In the genomic region with DNA sequence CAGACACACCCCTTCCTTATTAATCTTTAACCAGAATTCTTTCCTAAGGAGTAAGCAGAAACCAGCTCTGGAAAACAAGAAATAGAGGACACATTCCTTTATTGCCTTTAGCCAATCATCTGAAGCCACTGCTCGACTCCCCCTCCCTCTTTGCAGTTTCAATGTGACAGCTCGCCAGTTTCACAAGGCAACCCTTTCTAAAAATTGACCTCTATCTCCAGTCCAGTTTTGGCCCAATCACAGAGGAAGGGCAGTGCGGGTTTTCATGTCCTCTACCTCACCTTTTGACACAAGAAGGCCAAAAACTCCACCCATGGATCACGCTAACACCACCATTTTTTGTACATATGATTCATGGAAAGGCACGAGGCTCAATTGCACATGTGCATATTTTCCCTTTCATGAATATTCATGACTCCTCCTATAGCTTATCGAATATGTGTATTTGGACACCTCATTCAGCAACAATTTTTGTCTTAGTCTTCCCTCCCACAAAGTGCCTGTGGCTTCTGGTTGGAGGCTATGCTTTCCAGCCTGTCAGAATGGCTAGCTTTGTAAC, we compare ENCODE assay signal across 9 cellular contexts. TPM values are rescaled to one million over a fixed set of nuclear protein-coding genes. Genes with fewer than 3 reads are reported as not detected.
A peak's percentile ranks its signal among the peaks of the same experiment; 100 is the strongest.
DNase-seq lines count a peak whose midpoint lies in the region; ATAC-seq, FAIRE-seq and TF ChIP-seq lines count a peak whose summit lies in the region.
"Had no signal": no experiment of that assay in that cellular context is flagged by ENCODE, and none has a peak within 500 bp of the region (broad histone marks: within the 10 kb centered on the region; RNA-seq: fewer than 3 reads in every experiment).

No MANE protein-coding gene starts in this region.

- no peak for FAIRE-seq in frontal cortex (lab: Jason Lieb, UNC)

- H3K36me3 ChIP-seq in sigmoid colon (no peaks in the 10 kb centered on the region), WERI-Rb-1 (no peaks in the 10 kb centered on the region)

- intact Hi-C loops in sigmoid colon (cut with DNase I) = no loop called here

- DNase-seq in RPMI7951 (ENCODE audit: low read depth) (peak; percentile 88), foreskin fibroblast (peak; percentile 99), sigmoid colon (no peak), WERI-Rb-1 (no peak), GM19238 (ENCODE audit: insufficient read length, low spot score) (no peak), frontal cortex (ENCODE audit: low spot score in 2 of 2) (no peak), NCI-H2196 (lab: John Stamatoyannopoulos, UW; ENCODE audit: unreplicated experiment) (no peak)

- peak; percentile 29 for ATAC-seq in GM21447 (IDR thresholded peaks at IDR 0.05; ENCODE audit: unreplicated experiment)

- no peaks in the 10 kb centered on the region for H3K27me3 ChIP-seq in sigmoid colon
- H3K27me3 ChIP-seq in WERI-Rb-1 (ENCODE audit: insufficient read depth, low read depth, severe bottlenecking) = no peaks in the 10 kb centered on the region

- TF ChIP-seq CTCF in foreskin fibroblast (IDR thresholded peaks at IDR 0.05; ENCODE audit: low read depth, low read length) (no peak), sigmoid colon (IDR thresholded peaks at IDR 0.05) (no peak), WERI-Rb-1 (IDR thresholded peaks at IDR 0.05; ENCODE audit: low read depth, low read length) (no peak)

- peaks cover 0 to 27% (median 26%) of the 10 kb centered on the region in 4 donors for H3K4me1 ChIP-seq in sigmoid colon

- 18 to 51% methylated on average over 6 of the region's 6 CpGs for WGBS in sigmoid colon, 2 donors

- no peaks in the 10 kb centered on the region for H3K9me3 ChIP-seq in sigmoid colon
- H3K9me3 ChIP-seq in WERI-Rb-1 (ENCODE audit: severe bottlenecking) = no peaks in the 10 kb centered on the region

- peak overlapping the region; percentile 65 to 79 (median 75) for H3K27ac ChIP-seq in sigmoid colon
- H3K27ac ChIP-seq in WERI-Rb-1 = no peak overlapping the region

- no peak for TF ChIP-seq POLR2A in sigmoid colon (IDR thresholded peaks at IDR 0.05)

- no peak for TF ChIP-seq EP300 in sigmoid colon (IDR thresholded peaks at IDR 0.05)

- H3K4me3 ChIP-seq in foreskin fibroblast (ENCODE audit: low read depth in 1 of 2, low read length in 2 of 2) = no peak overlapping the region
- H3K4me3 ChIP-seq in sigmoid colon = no peak overlapping the region
- H3K4me3 ChIP-seq in WERI-Rb-1 (ENCODE audit: low read depth, low read length) = no peak overlapping the region

RNA-seq across cellular contexts. Expression of a gene that starts 24.3 kb away (rescaled TPM):
- total RNA-seq in RPMI7951 (2014; rRNA removed; shearing (Covaris generic)) = 23.4 and 24.0 TPM in 2 replicates
- 10 to 100 TPM in 2 of 4 donors, 1 to 10 TPM in 2; 8.0 to 20.7 (median 10.5) TPM for total RNA-seq in sigmoid colon
- 10 to 100 TPM in 1 of 3 donors, 1 to 10 TPM in 2; 4.9 to 36.1 (median 7.2) TPM for polyA plus RNA-seq in sigmoid colon
- total RNA-seq in frontal cortex = 6.5 TPM

RNA-seq across cellular contexts. Expression of a gene that starts 25.7 kb away (rescaled TPM):
- total RNA-seq in RPMI7951 (2014; rRNA removed; shearing (Covaris generic)) = not detected in 2 replicates
- total RNA-seq in sigmoid colon (not detected), frontal cortex (0.41 TPM)
- polyA plus RNA-seq in sigmoid colon = not detected
- total RNA-seq: SK-MEL-5 had no signal

RNA-seq across cellular contexts. Expression of a gene that starts 40.3 kb away (rescaled TPM):
- total RNA-seq in RPMI7951 (2014; rRNA removed; shearing (Covaris generic)) = 29.9 and 36.3 TPM in 2 replicates
- 10 to 100 TPM; 11.8 to 33.5 (median 20.9) TPM for total RNA-seq in sigmoid colon
- polyA plus RNA-seq in sigmoid colon = 10 to 100 TPM in 1 of 3 donors, 1 to 10 TPM in 2; 6.9 to 27.1 (median 7.2) TPM
- 5.7 TPM for total RNA-seq in frontal cortex

RNA-seq across cellular contexts. Expression of a gene that starts 50.3 kb away (rescaled TPM):
- 5.8 and 6.0 TPM in 2 replicates for total RNA-seq in RPMI7951 (2014; rRNA removed; shearing (Covaris generic))
- total RNA-seq in sigmoid colon (1 to 10 TPM; 2.0 to 6.8 (median 3.2) TPM), frontal cortex (3.3 TPM)
- polyA plus RNA-seq in sigmoid colon = 10 to 100 TPM in 1 of 3 donors, 1 to 10 TPM in 2; 3.9 to 13.9 (median 6.6) TPM

Comparison
In these comparisons a context has a peak if more than half of its experiments do, and no peak if none do; other contexts are left out.
1. DNase-seq: peak in RPMI7951 (single experiment) and foreskin fibroblast (2 of 2); none in sigmoid colon (single experiment), WERI-Rb-1 (single experiment), GM19238 (single experiment), frontal cortex (0 of 2) and NCI-H2196 (single experiment).